Comparison of ENCODE assay signal across 8 cellular contexts in genomic region chr10:100986623-100986951, GRCh38. TPM values are rescaled to one million over a fixed set of nuclear protein-coding genes. Genes with fewer than 3 reads are reported as not detected.
DNase-seq lines count a peak whose midpoint lies in the region; ATAC-seq and TF ChIP-seq lines count a peak whose summit lies in the region.

No MANE protein-coding gene starts in this region.

- no peaks in the 10 kb centered on the region for H3K27me3 Mint-ChIP-seq in T-helper 17 cell

- peak; percentile 3 for ATAC-seq in GM18907 (IDR thresholded peaks at IDR 0.05; ENCODE audit: unreplicated experiment)
- no peak for ATAC-seq in T-helper 17 cell
- no peak for ATAC-seq in HG02642 (IDR thresholded peaks at IDR 0.05; ENCODE audit: poor library complexity, unreplicated experiment)

- H3K9me3 ChIP-seq in T-helper 17 cell (ENCODE audit: control insufficient read depth, low read length, poor library complexity, severe bottlenecking) (no peaks in the 10 kb centered on the region), sigmoid colon (no peaks in the 10 kb centered on the region)

- H3K4me3 Mint-ChIP-seq in T-helper 17 cell, result peak overlapping the region; percentile 93

- 9 to 23% methylated on average over 17 of the region's 17 CpGs for WGBS in sigmoid colon, 2 donors

- H3K4me1 ChIP-seq in sigmoid colon, result peaks cover 0 to 31% (median 24%) of the 10 kb centered on the region in 4 donors

- peak overlapping the region; percentile 99 for H3K4me3 ChIP-seq in fibroblast of villous mesenchyme (ENCODE audit: low read depth, low read length)
- H3K4me3 ChIP-seq in sigmoid colon, result peak overlapping the region; percentile 78 to 87 (median 84)

- intact Hi-C loops in sigmoid colon (cut with DNase I), result no loop called here

- DNase-seq in T-helper 17 cell (no peak), fibroblast of villous mesenchyme (ENCODE audit: low read depth) (no peak), sigmoid colon (peak; percentile 65), activated gamma-delta T cell (lab: John Stamatoyannopoulos, UW) (no peak), NCI-H1417 (lab: John Stamatoyannopoulos, UW) (no peak), T-helper 9 cell (no peak)

- H3K27ac Mint-ChIP-seq in T-helper 17 cell, result peak overlapping the region; percentile 94

- TF ChIP-seq POLR2A in sigmoid colon (IDR thresholded peaks at IDR 0.05), result no peak

- peaks cover 31% of the 10 kb centered on the region for H3K4me1 Mint-ChIP-seq in T-helper 17 cell

- H3K36me3 Mint-ChIP-seq in T-helper 17 cell (ENCODE audit: low read depth), result peaks cover 17% of the 10 kb centered on the region

- no peak for TF ChIP-seq EP300 in sigmoid colon (IDR thresholded peaks at IDR 0.05)

- peak overlapping the region; percentile 80 to 82 (median 82) for H3K27ac ChIP-seq in sigmoid colon

- peaks cover 0 to 48% (median 8%) of the 10 kb centered on the region in 4 donors for H3K36me3 ChIP-seq in sigmoid colon

- TF ChIP-seq CTCF in fibroblast of villous mesenchyme (IDR thresholded peaks at IDR 0.05; ENCODE audit: insufficient read depth, low read depth, low read length), result no peak
- TF ChIP-seq CTCF in sigmoid colon (IDR thresholded peaks at IDR 0.05), result no peak

- no peaks in the 10 kb centered on the region for H3K27me3 ChIP-seq in sigmoid colon

RNA-seq across cellular contexts. Expression of gene MRPL43, which starts 0.7 kb away (rescaled TPM):
- total RNA-seq in T-helper 17 cell (10 to 100 TPM; 30.8 to 39.0 TPM), fibroblast of villous mesenchyme (51.8 and 67.3 TPM in 2 replicates), sigmoid colon (100 to 1,000 TPM in 1 of 4 donors, 10 to 100 TPM in 3; 81.3 to 119 (median 91.7) TPM)
- polyA plus RNA-seq in sigmoid colon, result 100 to 1,000 TPM in 1 of 3 donors, 10 to 100 TPM in 2; 73.8 to 111 (median 78.7) TPM

RNA-seq across cellular contexts. Expression of gene TWNK, which starts 0.8 kb away (rescaled TPM):
- total RNA-seq in T-helper 17 cell (1 to 10 TPM; 3.8 to 5.7 TPM), fibroblast of villous mesenchyme (3.2 and 3.9 TPM in 2 replicates), sigmoid colon (1 to 10 TPM; 3.3 to 4.6 (median 4.1) TPM)
- polyA plus RNA-seq in sigmoid colon, result 1 to 10 TPM; 2.4 to 9.0 (median 2.8) TPM

RNA-seq across cellular contexts. Expression of gene LZTS2, which starts 13.0 kb away (rescaled TPM):
- total RNA-seq in T-helper 17 cell, result 10 to 100 TPM; 16.0 to 23.4 TPM
- total RNA-seq in fibroblast of villous mesenchyme, result 87.7 and 134 TPM in 2 replicates
- 100 to 1,000 TPM in 3 of 4 donors, 10 to 100 TPM in 1; 82.3 to 169 (median 116) TPM for total RNA-seq in sigmoid colon
- 10 to 100 TPM; 10.9 to 36.7 (median 23.4) TPM for polyA plus RNA-seq in sigmoid colon

RNA-seq across cellular contexts. Expression of gene SEMA4G, which starts 17.3 kb away (rescaled TPM):
- total RNA-seq in T-helper 17 cell (1 to 10 TPM in 1 of 2 donors, under 1 TPM in 1; 0.96 to 2.5 TPM), fibroblast of villous mesenchyme (0.43 and 0.64 TPM in 2 replicates), sigmoid colon (1 to 10 TPM in 2 of 4 donors, under 1 TPM in 2; 0.49 to 2.2 (median 0.90) TPM)
- 10 to 100 TPM; 33.1 to 65.8 (median 41.4) TPM for polyA plus RNA-seq in sigmoid colon

RNA-seq across cellular contexts. Expression of gene PDZD7, which starts 44.3 kb away (rescaled TPM):
- 1 to 10 TPM in 1 of 2 donors, under 1 TPM in 1; 0.65 to 1.1 TPM for total RNA-seq in T-helper 17 cell
- total RNA-seq in fibroblast of villous mesenchyme, result 1.7 and 1.9 TPM in 2 replicates
- 1 to 10 TPM in 3 of 4 donors, under 1 TPM in 1; 0.16 to 2.4 (median 1.3) TPM for total RNA-seq in sigmoid colon
- polyA plus RNA-seq in sigmoid colon, result under 1 TPM in 2 of 3 donors, not detected in 1; 0.60 to 0.70 TPM
